ENCODE assay signal across 9 cellular contexts in genomic region chr2:18387479-18388206, GRCh38.
DNase-seq lines count a peak whose midpoint lies in the region; ATAC-seq, FAIRE-seq and TF ChIP-seq lines count a peak whose summit lies in the region.
"Had no signal": no experiment of that assay in that cellular context is flagged by ENCODE, and none has a peak within 500 bp of the region (broad histone marks: within the 10 kb centered on the region; RNA-seq: fewer than 3 reads in every experiment).

No MANE protein-coding gene starts in this region.

- H3K9me3 ChIP-seq in small intestine (ENCODE audit: control insufficient read depth, low read depth): no peaks in the 10 kb centered on the region

- H3K4me3 Mint-ChIP-seq in T-cell: no peak overlapping the region

- TF ChIP-seq CTCF in astrocyte of the cerebellum (IDR thresholded peaks at IDR 0.05; ENCODE audit: low read depth, low read length, missing control alignments): peak; percentile 97

- 50 to 59% (median 59%) methylated on average over 15 of the region's 15 CpGs for WGBS in small intestine, 3 donors

- no peak for FAIRE-seq in small intestine (lab: Jason Lieb, UNC)
- FAIRE-seq: G401.6 had no signal

- CTCF ChIA-PET in T-cell (lab: Charles Lee): interaction anchor here (0.6 to 1.1 kb wide), 5 partner anchors 9 to 887 kb away, joined by 3 read pairs; no protein-coding TSS in a partner anchor

- H3K36me3 Mint-ChIP-seq in T-cell: no peaks in the 10 kb centered on the region

- H3K4me1 ChIP-seq in small intestine (ENCODE audit: control insufficient read depth in 2 of 2, insufficient read depth in 1 of 2, low read depth in 1 of 2, low read length in 1 of 2): no peaks in the 10 kb centered on the region

- DNase-seq in NCI-H2081 (lab: John Stamatoyannopoulos, UW) (peak; percentile 67 to 79), NCI-H2081 treated with DMSO at 0.1 percent for 48 hours (lab: John Stamatoyannopoulos, UW) (no peak), NCI-H1092 (lab: John Stamatoyannopoulos, UW) (peak; percentile 22), T-cell (peak in 30 of 34 experiments; percentile 5 to 56 (median 34)), astrocyte of the cerebellum (ENCODE audit: low read depth) (peak; percentile 63), hypothalamus (lab: John Stamatoyannopoulos, UW) (peak in 48 of 51 donors; percentile 5 to 86 (median 50)), small intestine (peak; percentile 56)

- H3K27me3 Mint-ChIP-seq in T-cell: peaks cover 3 to 13% of the 10 kb centered on the region in 2 donors

- no peak overlapping the region for H3K27ac Mint-ChIP-seq in T-cell

- H3K27ac ChIP-seq in small intestine (ENCODE audit: low read depth in 1 of 2, low read length in 1 of 2): no peak overlapping the region

- H3K36me3 ChIP-seq in small intestine (ENCODE audit: control insufficient read depth in 2 of 2, insufficient read depth in 2 of 2, low read length in 2 of 2): no peaks in the 10 kb centered on the region

- in situ Hi-C loops in astrocyte of the cerebellum (cut with HindIII; ENCODE audit: low sequenced_read_pairs): no loop called here

- peak; percentile 86 for ATAC-seq in HG02642 (IDR thresholded peaks at IDR 0.05; ENCODE audit: poor library complexity, unreplicated experiment)
- peak in 3 of 4 experiments; percentile 33 to 50 (median 42) for ATAC-seq in T-cell (replicated peaks in 1 of 4)

- H3K4me3 ChIP-seq in astrocyte of the cerebellum (ENCODE audit: low read depth, low read length) (no peak overlapping the region), small intestine (ENCODE audit: low read depth in 1 of 2, low read length in 2 of 2) (no peak overlapping the region)

- H3K9me3 Mint-ChIP-seq in T-cell: no peaks in the 10 kb centered on the region

- no peaks in the 10 kb centered on the region for H3K27me3 ChIP-seq in small intestine (ENCODE audit: control insufficient read depth in 2 of 2, insufficient read depth in 2 of 2, low read length in 2 of 2)

- H3K4me1 Mint-ChIP-seq in T-cell: no peaks in the 10 kb centered on the region

- POLR2A ChIA-PET in T-cell (lab: Charles Lee): interaction anchor here in 1 of 2 donors (0.6 kb wide), 1 partner anchor 454 kb away, joined by 4 read pairs; no protein-coding TSS in a partner anchor
